ENCODE assay signal across 11 cellular contexts in genomic region chr16:14106457-14106856, GRCh38.
"Had no signal": no experiment of that assay in that cellular context is flagged by ENCODE, and none has a peak within 500 bp of the region (broad histone marks: within the 10 kb centered on the region; RNA-seq: fewer than 3 reads in every experiment).

No MANE protein-coding gene starts in this region.

- DNase-seq: activated CD4-positive, alpha-beta T cell treated with anti-CD3 and anti-CD28 coated beads for 48 hours; activated naive CD4-positive, alpha-beta T cell treated with Interleukin-2 at 50 U/mL for 16 hours; activated naive CD8-positive, alpha-beta T cell treated with anti-CD3 and anti-CD28 coated beads, Interleukin-2, amount 50 U/mL, for 24 hours; effector CD8-positive, alpha-beta T cell; heart left ventricle; left ventricle myocardium inferior; mesenchymal stem cell; stimulated activated CD4-positive, alpha-beta T cell treated with anti-CD3 and anti-CD28 coated beads, Interleukin-4, amount 100 ng/mL, for 4 hours; tibial artery had no signal

- H3K9me3 ChIP-seq: heart left ventricle, left ventricle myocardium inferior, tibial artery, vagina had no signal

- H3K9me3 Mint-ChIP-seq: activated naive CD8-positive, alpha-beta T cell treated with anti-CD3 and anti-CD28 coated beads, Interleukin-2, amount 50 U/mL, for 24 hours had no signal

- H3K27me3 ChIP-seq: heart left ventricle, tibial artery, vagina had no signal

- H3K36me3 ChIP-seq: heart left ventricle, left ventricle myocardium inferior, tibial artery, vagina had no signal

- H3K4me3 ChIP-seq: coronary artery, heart left ventricle, left ventricle myocardium inferior, tibial artery, vagina had no signal

- H3K27me3 Mint-ChIP-seq: activated naive CD8-positive, alpha-beta T cell treated with anti-CD3 and anti-CD28 coated beads, Interleukin-2, amount 50 U/mL, for 24 hours had no signal

- ATAC-seq: activated naive CD8-positive, alpha-beta T cell treated with anti-CD3 and anti-CD28 coated beads, Interleukin-2, amount 50 U/mL, for 24 hours; heart left ventricle had no signal

- H3K4me3 Mint-ChIP-seq: activated naive CD8-positive, alpha-beta T cell treated with anti-CD3 and anti-CD28 coated beads, Interleukin-2, amount 50 U/mL, for 24 hours had no signal

- H3K27ac Mint-ChIP-seq: activated naive CD8-positive, alpha-beta T cell treated with anti-CD3 and anti-CD28 coated beads, Interleukin-2, amount 50 U/mL, for 24 hours had no signal

- H3K27ac ChIP-seq: coronary artery, heart left ventricle, left ventricle myocardium inferior, tibial artery, vagina had no signal
